10 cellular contexts compared by ENCODE assay signal in genomic region chr5:123752576-123752975, GRCh38.
DNase-seq lines count a peak whose midpoint lies in the region; ATAC-seq, FAIRE-seq and TF ChIP-seq lines count a peak whose summit lies in the region.
"Had no signal": no experiment of that assay in that cellular context is flagged by ENCODE, and none has a peak within 500 bp of the region (broad histone marks: within the 10 kb centered on the region; RNA-seq: fewer than 3 reads in every experiment).

No MANE protein-coding gene starts in this region.

- H3K4me1 ChIP-seq in neuronal stem cell (ENCODE audit: control insufficient read depth in 2 of 2, insufficient read depth in 1 of 2, low read depth in 1 of 2, low read length in 2 of 2) (peaks cover 6 to 25% of the 10 kb centered on the region in 2 donors), Karpas-422 (ENCODE audit: low read length) (no peaks in the 10 kb centered on the region)

- H3K27ac Mint-ChIP-seq in activated T-helper 17 cell treated with anti-CD3 and anti-CD28 coated beads, Interleukin-2, amount 50 U/mL, for 72 hours = no peak overlapping the region
- H3K27ac Mint-ChIP-seq: activated T-cell treated with anti-CD3 and anti-CD28 coated beads, Interleukin-2, amount 50 U/mL, for 24 hours had no signal

- peaks cover 8% of the 10 kb centered on the region for H3K9me3 Mint-ChIP-seq in activated T-helper 17 cell treated with anti-CD3 and anti-CD28 coated beads, Interleukin-2, amount 50 U/mL, for 72 hours
- H3K9me3 Mint-ChIP-seq: activated T-cell treated with anti-CD3 and anti-CD28 coated beads, Interleukin-2, amount 50 U/mL, for 24 hours had no signal

- H3K36me3 ChIP-seq in neuronal stem cell (replicated peaks in 1 of 2; ENCODE audit: control insufficient read depth in 2 of 2, insufficient read depth in 2 of 2, low read length in 2 of 2) (no peaks in the 10 kb centered on the region), Karpas-422 (ENCODE audit: insufficient read depth, low read length) (no peaks in the 10 kb centered on the region)

- no peak overlapping the region for H2AK5ac ChIP-seq in neuronal stem cell (ENCODE audit: low read depth, low read length)

- TF ChIP-seq CTCF in fibroblast of mammary gland (conservative IDR thresholded peaks at IDR 0.05; ENCODE audit: control insufficient read depth, insufficient read depth, low read depth, low read length) = no peak

- H3K4ac ChIP-seq in neuronal stem cell (ENCODE audit: low read length) = no peak overlapping the region

- DNase-seq in AG20443 (ENCODE audit: low spot score) (peak; percentile 57), RCC 7860 (ENCODE audit: low spot score) (peak; percentile 58), fibroblast of mammary gland (ENCODE audit: low read depth) (peak; percentile 91), neuronal stem cell (ENCODE audit: low spot score) (no peak), Karpas-422 (no peak)
- DNase-seq in activated CD4-positive, alpha-beta T cell treated with anti-CD3 and anti-CD28 coated beads for 1 hour = no peak
- no peak for DNase-seq in activated CD4-positive, CD25-positive, alpha-beta regulatory T cell treated with anti-CD3 and anti-CD28 coated beads, Interleukin-2, amount 50 U/mL, for 72 hours
- DNase-seq: activated T-cell treated with anti-CD3 and anti-CD28 coated beads, Interleukin-2, amount 50 U/mL, for 24 hours; NCI-H1105 treated with DMSO at 0.1 percent for 48 hours had no signal

- H4K91ac ChIP-seq in neuronal stem cell (ENCODE audit: low read depth, low read length, poor library complexity) = no peak overlapping the region

- no peaks in the 10 kb centered on the region for H3K9me2 ChIP-seq in Karpas-422 (replicated peaks; ENCODE audit: insufficient read depth, low read length)

- H3K18ac ChIP-seq in neuronal stem cell (ENCODE audit: low read length) = no peak overlapping the region

- peak overlapping the region; percentile 69 for H2AFZ ChIP-seq in neuronal stem cell (ENCODE audit: low read length)
- H2AFZ ChIP-seq in Karpas-422 (ENCODE audit: low read length) = no peak overlapping the region

- no peak overlapping the region for H4K8ac ChIP-seq in neuronal stem cell (ENCODE audit: low read depth, low read length)

- no peaks in the 10 kb centered on the region for H3K27me3 Mint-ChIP-seq in activated T-helper 17 cell treated with anti-CD3 and anti-CD28 coated beads, Interleukin-2, amount 50 U/mL, for 72 hours
- H3K27me3 Mint-ChIP-seq: activated T-cell treated with anti-CD3 and anti-CD28 coated beads, Interleukin-2, amount 50 U/mL, for 24 hours had no signal

- H3K9me3 ChIP-seq in neuronal stem cell (replicated peaks in 1 of 2; ENCODE audit: control insufficient read depth in 2 of 2, insufficient read depth in 1 of 2, low read depth in 1 of 2, low read length in 2 of 2) = no peaks in the 10 kb centered on the region
- no peaks in the 10 kb centered on the region for H3K9me3 ChIP-seq in Karpas-422 (ENCODE audit: low read length)

- H3K4me3 ChIP-seq in fibroblast of mammary gland (ENCODE audit: control insufficient read depth, low read depth, low read length) = no peak overlapping the region
- no peak overlapping the region for H3K4me3 ChIP-seq in neuronal stem cell (ENCODE audit: low read length in 2 of 2)
- H3K4me3 ChIP-seq in Karpas-422 (ENCODE audit: low read length) = no peak overlapping the region

- no peak overlapping the region for H2BK5ac ChIP-seq in neuronal stem cell (ENCODE audit: low read length)

- H3K27me3 ChIP-seq in neuronal stem cell (ENCODE audit: control insufficient read depth in 3 of 3, insufficient read depth in 3 of 3, low read depth in 1 of 3, low read length in 3 of 3) (no peaks in the 10 kb centered on the region), Karpas-422 (ENCODE audit: low read length) (no peaks in the 10 kb centered on the region)

- H2BK120ac ChIP-seq in neuronal stem cell (ENCODE audit: low read depth, low read length) = no peak overlapping the region

- H3K9ac ChIP-seq in neuronal stem cell (ENCODE audit: low read depth, low read length, poor library complexity) (no peak overlapping the region), Karpas-422 (ENCODE audit: low read length) (no peak overlapping the region)

- no peaks in the 10 kb centered on the region for H3K79me1 ChIP-seq in neuronal stem cell (ENCODE audit: low read depth, low read length)

- H3K14ac ChIP-seq in neuronal stem cell (ENCODE audit: low read length) = no peak overlapping the region

- no peaks in the 10 kb centered on the region for H4K20me1 ChIP-seq in Karpas-422 (ENCODE audit: insufficient read depth, low read depth, low read length)

- H3K4me3 Mint-ChIP-seq in activated T-helper 17 cell treated with anti-CD3 and anti-CD28 coated beads, Interleukin-2, amount 50 U/mL, for 72 hours = no peak overlapping the region
- H3K4me3 Mint-ChIP-seq: activated T-cell treated with anti-CD3 and anti-CD28 coated beads, Interleukin-2, amount 50 U/mL, for 24 hours had no signal

- H3K36me3 Mint-ChIP-seq in activated T-helper 17 cell treated with anti-CD3 and anti-CD28 coated beads, Interleukin-2, amount 50 U/mL, for 72 hours (ENCODE audit: low read depth) = no peaks in the 10 kb centered on the region

- no peaks in the 10 kb centered on the region for H3K79me2 ChIP-seq in Karpas-422 (ENCODE audit: low read length)

- FAIRE-seq in RCC 7860 (lab: Jason Lieb, UNC) = peak; percentile 75

- H3K27ac ChIP-seq in neuronal stem cell (replicated peaks; ENCODE audit: low read length) (no peak overlapping the region), Karpas-422 (ENCODE audit: low read length) (no peak overlapping the region)

- no peaks in the 10 kb centered on the region for H3K4me1 Mint-ChIP-seq in activated T-helper 17 cell treated with anti-CD3 and anti-CD28 coated beads, Interleukin-2, amount 50 U/mL, for 72 hours

- no peak for ATAC-seq in activated T-helper 17 cell treated with anti-CD3 and anti-CD28 coated beads, Interleukin-2, amount 50 U/mL, for 72 hours (replicated peaks)

- H2BK15ac ChIP-seq in neuronal stem cell (ENCODE audit: low read length) = no peak overlapping the region

- H3K4me2 ChIP-seq in neuronal stem cell (ENCODE audit: insufficient read depth, low read length, poor library complexity, severe bottlenecking) = no peak overlapping the region
- no peak overlapping the region for H3K4me2 ChIP-seq in Karpas-422 (ENCODE audit: low read depth, low read length, poor library complexity, severe bottlenecking)

- no peak overlapping the region for H2BK12ac ChIP-seq in neuronal stem cell (ENCODE audit: low read length)

- no CpG with 5 or more reads among the region's 5 CpGs for whole genome bisulfite sequencing in neuronal stem cell (ENCODE audit: extremely low coverage in 2 of 2, insufficient read length in 2 of 2, insufficient replicate concordance in 1 of 2), 2 donors

- no peak overlapping the region for H3K23ac ChIP-seq in neuronal stem cell (ENCODE audit: low read depth, low read length, poor library complexity)

Comparison
In these comparisons a context has a peak if more than half of its experiments do, and no peak if none do; other contexts are left out.
1. DNase-seq: peak in AG20443 (single experiment), RCC 7860 (single experiment) and fibroblast of mammary gland (single experiment); none in neuronal stem cell (single experiment), activated CD4-positive, alpha-beta T cell treated with anti-CD3 and anti-CD28 coated beads for 1 hour (single experiment), activated CD4-positive, CD25-positive, alpha-beta regulatory T cell treated with anti-CD3 and anti-CD28 coated beads, Interleukin-2, amount 50 U/mL, for 72 hours (single experiment) and Karpas-422 (single experiment).